Comparison of ENCODE assay signal across 8 cellular contexts in the genomic region with DNA sequence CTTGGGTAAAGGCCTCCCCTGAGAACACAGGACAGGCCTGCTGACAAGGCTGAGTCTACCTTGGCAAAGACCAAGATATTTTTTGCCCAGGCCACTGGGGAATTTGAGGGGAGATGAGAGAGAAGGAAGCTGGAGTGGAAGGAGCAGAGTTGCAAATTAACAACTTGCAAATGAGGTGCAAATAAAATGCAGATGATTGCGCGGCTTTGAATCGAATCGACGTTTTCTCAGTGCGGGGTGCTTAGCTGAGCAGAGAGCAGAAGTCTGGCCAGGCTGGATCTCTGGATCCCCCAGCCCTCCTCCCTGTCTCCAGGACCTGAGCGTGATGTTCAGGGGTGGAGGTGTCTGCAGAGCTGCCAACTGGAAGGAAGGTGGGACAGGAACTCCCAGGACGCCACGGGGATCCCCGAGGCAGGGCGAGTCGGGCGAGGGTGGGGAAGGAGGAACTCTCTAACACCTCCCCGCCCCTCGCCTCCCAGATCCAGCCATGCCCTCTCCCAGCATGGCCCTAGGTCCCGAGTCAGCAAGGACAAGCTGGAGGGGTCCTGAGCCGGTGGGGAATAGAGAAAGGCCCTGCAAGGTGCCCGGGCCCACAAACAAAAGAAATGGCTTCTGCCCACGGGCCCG. TPM values are rescaled to one million over a fixed set of nuclear protein-coding genes. Genes with fewer than 3 reads are reported as not detected.
A peak's percentile ranks its signal among the peaks of the same experiment; 100 is the strongest.
DNase-seq lines count a peak whose midpoint lies in the region; ATAC-seq and TF ChIP-seq lines count a peak whose summit lies in the region.

No MANE protein-coding gene starts in this region.

- ATAC-seq in GM18907 (IDR thresholded peaks at IDR 0.05; ENCODE audit: unreplicated experiment): peak; percentile 20
- ATAC-seq in right lobe of liver: peak in 3 of 4 donors; percentile 1 to 16 (median 13)

- WGBS in right lobe of liver (ENCODE audit: insufficient coverage, low coverage, low lambda C conversion rate, missing lambda C conversion rate): 45% methylated on average over 10 of the region's 20 CpGs
- WGBS in thyroid gland, 2 donors: 22 to 30% methylated on average over 16 to 19 of the region's 20 CpGs

- H3K27ac ChIP-seq in right lobe of liver: peak overlapping the region in 1 of 3 donors; percentile 39
- peak overlapping the region; percentile 47 to 64 (median 64) for H3K27ac ChIP-seq in thyroid gland

- peaks cover 0 to 3% (median 0%) of the 10 kb centered on the region in 5 experiments for H3K9me3 Mint-ChIP-seq in brain

- H3K36me3 Mint-ChIP-seq in brain: peaks cover 10% of the 10 kb centered on the region

- H3K36me3 ChIP-seq in right lobe of liver (no peaks in the 10 kb centered on the region), thyroid gland (no peaks in the 10 kb centered on the region)

- intact Hi-C loops in right lobe of liver (cut with DNase I): no loop called here
- intact Hi-C loops in thyroid gland (cut with DNase I): no loop called here
- intact Hi-C loops in posterior vena cava (cut with DNase I): no loop called here

- peak overlapping the region; percentile 65 to 98 (median 96) for H3K27ac Mint-ChIP-seq in brain

- H3K9me3 ChIP-seq in right lobe of liver (no peaks in the 10 kb centered on the region), thyroid gland (no peaks in the 10 kb centered on the region)

- TF ChIP-seq POLR2A in right lobe of liver (IDR thresholded peaks at IDR 0.05): no peak
- TF ChIP-seq POLR2A in thyroid gland (IDR thresholded peaks at IDR 0.05): no peak

- H3K27me3 ChIP-seq in right lobe of liver (no peaks in the 10 kb centered on the region), thyroid gland (no peaks in the 10 kb centered on the region)

- H3K4me1 Mint-ChIP-seq in brain: peaks cover 23% of the 10 kb centered on the region

- H3K4me3 ChIP-seq in right lobe of liver (peak overlapping the region; percentile 38 to 63 (median 62)), thyroid gland (replicated peaks in 1 of 3) (peak overlapping the region; percentile 63 to 76 (median 72))

- peaks cover 0 to 8% (median 2%) of the 10 kb centered on the region in 4 donors for H3K4me1 ChIP-seq in right lobe of liver
- H3K4me1 ChIP-seq in thyroid gland: peaks cover 8 to 14% of the 10 kb centered on the region in 2 donors

- DNase-seq in HT-29 (ENCODE audit: low spot score) (peak; percentile 3), right lobe of liver (peak in 1 of 3 donors; percentile 48), thyroid gland (peak; percentile 23 to 27), 8988T (no peak), SHP77 (lab: John Stamatoyannopoulos, UW) (no peak), posterior vena cava (ENCODE audit: low spot score) (no peak)

- H3K4me3 Mint-ChIP-seq in brain: peak overlapping the region; percentile 80 to 91 (median 87)

- TF ChIP-seq CTCF in brain (conservative IDR thresholded peaks at IDR 0.05) (no peak), right lobe of liver (IDR thresholded peaks at IDR 0.05) (no peak), thyroid gland (IDR thresholded peaks at IDR 0.05) (peak in 1 of 6 experiments; percentile 4)

- H3K27me3 Mint-ChIP-seq in brain: peaks cover 20% of the 10 kb centered on the region

RNA-seq across cellular contexts. Expression of gene CARMIL3, which starts 0.5 kb away (rescaled TPM):
- 1.1 TPM in 2 replicates for total RNA-seq in HT-29 (2014; rRNA removed; shearing (Covaris generic))
- 7.1 TPM for polyA plus RNA-seq in brain (ENCODE audit: insufficient read depth, low read depth, low replicate concordance)
- total RNA-seq in right lobe of liver (1 to 10 TPM in 1 of 6 experiments, under 1 TPM in 5; 0.18 to 1.9 (median 0.29) TPM), thyroid gland (1 to 10 TPM in 2 of 4 donors, under 1 TPM in 2; 0.63 to 1.3 (median 0.99) TPM), posterior vena cava (under 1 TPM; 0.14 to 0.23 TPM)

RNA-seq across cellular contexts. Expression of gene CPNE6, which starts 20.1 kb away (rescaled TPM):
- not detected in 2 replicates for total RNA-seq in HT-29 (2014; rRNA removed; shearing (Covaris generic))
- 20.6 TPM for polyA plus RNA-seq in brain (ENCODE audit: insufficient read depth, low read depth, low replicate concordance)
- total RNA-seq in right lobe of liver: under 1 TPM in 4 of 6 experiments, not detected in 2; 0.09 to 0.40 (median 0.18) TPM
- under 1 TPM in 1 of 4 donors, not detected in 3; 0.29 TPM for total RNA-seq in thyroid gland
- 1 to 10 TPM in 1 of 2 donors, under 1 TPM in 1; 0.32 to 1.3 TPM for total RNA-seq in posterior vena cava

RNA-seq across cellular contexts. Expression of gene PCK2, which starts 42.8 kb away (rescaled TPM):
- total RNA-seq in HT-29 (2014; rRNA removed; shearing (Covaris generic)): 30.5 and 36.1 TPM in 2 replicates
- polyA plus RNA-seq in brain (ENCODE audit: insufficient read depth, low read depth, low replicate concordance): 95.9 TPM
- total RNA-seq in right lobe of liver (100 to 1,000 TPM; 124 to 615 (median 240) TPM), thyroid gland (10 to 100 TPM; 29.8 to 47.4 (median 39.3) TPM), posterior vena cava (10 to 100 TPM; 18.8 to 27.4 TPM)

Comparison
In these comparisons a context has a peak if more than half of its experiments do, and no peak if none do; other contexts are left out.
1. DNase-seq: peak in HT-29 (single experiment) and thyroid gland (2 of 2); none in 8988T (single experiment), SHP77 (0 of 2) and posterior vena cava (single experiment).